In the genomic region with DNA sequence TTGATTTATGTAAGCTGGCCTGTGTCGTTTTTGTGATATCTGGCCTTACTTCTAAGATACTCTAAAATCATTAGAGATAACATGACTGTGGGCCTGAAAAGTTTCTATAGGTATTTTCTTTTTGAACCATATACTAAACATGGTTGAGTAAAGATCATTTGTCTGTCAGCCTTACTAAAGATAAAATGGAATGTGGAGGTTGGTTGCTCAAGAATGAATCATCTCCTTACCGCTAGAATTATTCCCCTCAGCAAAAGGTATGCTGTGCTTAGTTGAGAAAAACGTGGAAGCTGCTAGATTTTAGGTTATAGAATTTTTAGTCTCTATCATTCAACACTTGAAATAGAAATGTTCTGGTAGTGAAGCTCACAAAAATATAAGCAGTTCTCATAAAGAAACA, we compare ENCODE assay signal across 16 cellular contexts.
A peak's percentile ranks its signal among the peaks of the same experiment; 100 is the strongest.
DNase-seq lines count a peak whose midpoint lies in the region; ATAC-seq, FAIRE-seq and TF ChIP-seq lines count a peak whose summit lies in the region.
"Had no signal": no experiment of that assay in that cellular context is flagged by ENCODE, and none has a peak within 500 bp of the region (broad histone marks: within the 10 kb centered on the region; RNA-seq: fewer than 3 reads in every experiment).

No MANE protein-coding gene starts in this region.

- no peak for TF ChIP-seq RAD21 in GM12878 (IDR thresholded peaks at IDR 0.05; ENCODE audit: insufficient read depth, low read depth, low read length)

- peaks cover 6% of the 10 kb centered on the region for H3K4me1 Mint-ChIP-seq in T-helper 2 cell treated with Interferon-gamma antibody and Interleukin-4, amounts not matched to agents 5 μg/mL and 100 μg/mL, for 36 hours (ENCODE audit: low read depth)
- peaks cover 19% of the 10 kb centered on the region for H3K4me1 Mint-ChIP-seq in nephron progenitor cell
- H3K4me1 Mint-ChIP-seq: activated naive CD4-positive, alpha-beta T cell treated with anti-CD3 and anti-CD28 coated beads, Interleukin-2, amount 50 U/mL, for 24 hours had no signal

- H3K36me3 ChIP-seq in GM12878 (ENCODE audit: control insufficient read depth in 2 of 2, insufficient read depth in 2 of 2, low read length in 1 of 2) (no peaks in the 10 kb centered on the region), left lung (no peaks in the 10 kb centered on the region)

- H3K27me3 ChIP-seq in GM12878 (replicated peaks in 1 of 2; ENCODE audit: control insufficient read depth in 2 of 2, insufficient read depth in 2 of 2, low read length in 1 of 2) = no peaks in the 10 kb centered on the region
- H3K27me3 ChIP-seq in left lung = no peaks in the 10 kb centered on the region

- RAD21 ChIA-PET in GM12878 (lab: Charles Lee; ENCODE audit: unreplicated experiment) = interaction anchor here (0.8 to 1.2 kb wide), 3 partner anchors 48 to 105 kb away, joined by 3 to 4 read pairs (median 3); no protein-coding TSS in a partner anchor

- no peak for ATAC-seq in GM12878
- ATAC-seq in left lung = no peak
- no peak for ATAC-seq in HG03025 (IDR thresholded peaks at IDR 0.05; ENCODE audit: low FRiP score, unreplicated experiment)
- ATAC-seq: GM23338; stimulated activated naive CD8-positive, alpha-beta T cell treated with anti-CD3 and anti-CD28 coated beads, Interleukin-15, Interleukin-2, amounts not matched to agents 100 U/mL and 50 U/mL, for 24 hours had no signal

- in situ Hi-C loops in ACHN (cut with HindIII; ENCODE audit: low pct_ligation_motif_present, low pct_unique_long_range_greater_than_20kb, low sequenced_read_pairs) = no loop called here
- in situ Hi-C loops in GM12878 (cut with MboI) = no loop called here

- peak; percentile 10 for DNase-seq in ACHN
- peak; percentile 29 for DNase-seq in LHCN-M2 (ENCODE audit: low read depth)
- DNase-seq in GM12878 (ENCODE audit: low read depth, low spot score) = no peak
- DNase-seq in left lung = no peak
- DNase-seq in T-helper 2 cell treated with Interferon-gamma antibody and Interleukin-4, amounts not matched to agents 5 μg/mL and 100 μg/mL, for 36 hours (ENCODE audit: low spot score) = no peak
- DNase-seq in GM19238 (ENCODE audit: insufficient read length, low spot score) = no peak
- DNase-seq in nephron progenitor cell = no peak
- DNase-seq: activated CD4-positive, alpha-beta memory T cell treated with anti-CD3 and anti-CD28 coated beads for 36 hours; NCI-H2227 treated with DMSO at 0.1 percent for 48 hours; stimulated activated CD4-positive, alpha-beta T cell treated with anti-CD3 and anti-CD28 coated beads, Interleukin-2, amount 100 ng/mL, for 24 hours; stimulated activated naive CD8-positive, alpha-beta T cell treated with anti-CD3 and anti-CD28 coated beads, Interleukin-15, Interleukin-2, amounts not matched to agents 100 U/mL and 50 U/mL, for 24 hours had no signal

- POLR2A ChIA-PET in GM12878 (lab: Charles Lee) = interaction anchor here (1.4 to 1.6 kb wide), 2 partner anchors 17 to 48 kb away, joined by 4 read pairs; no protein-coding TSS in a partner anchor

- H3K27ac Mint-ChIP-seq in T-helper 2 cell treated with Interferon-gamma antibody and Interleukin-4, amounts not matched to agents 5 μg/mL and 100 μg/mL, for 36 hours = no peak overlapping the region
- no peak overlapping the region for H3K27ac Mint-ChIP-seq in nephron progenitor cell
- H3K27ac Mint-ChIP-seq: activated CD4-positive, alpha-beta memory T cell treated with anti-CD3 and anti-CD28 coated beads for 36 hours; activated naive CD4-positive, alpha-beta T cell treated with anti-CD3 and anti-CD28 coated beads, Interleukin-2, amount 50 U/mL, for 24 hours; GM23338 had no signal

- H3K27ac ChIP-seq in GM12878 (ENCODE audit: control insufficient read depth, insufficient read depth) = no peak overlapping the region
- H3K27ac ChIP-seq in left lung = peak overlapping the region; percentile 24 to 39
- H3K27ac ChIP-seq: KMS-11 had no signal

- no peak overlapping the region for H3K4me2 ChIP-seq in GM12878 (ENCODE audit: control insufficient read depth, insufficient read depth)
- H3K4me2 ChIP-seq: GM23338, KMS-11 had no signal

- H3K27me3 Mint-ChIP-seq in T-helper 2 cell treated with Interferon-gamma antibody and Interleukin-4, amounts not matched to agents 5 μg/mL and 100 μg/mL, for 36 hours (ENCODE audit: low read depth) = no peaks in the 10 kb centered on the region
- H3K27me3 Mint-ChIP-seq in nephron progenitor cell (ENCODE audit: low read depth, poor library complexity) = no peaks in the 10 kb centered on the region
- H3K27me3 Mint-ChIP-seq: activated CD4-positive, alpha-beta memory T cell treated with anti-CD3 and anti-CD28 coated beads for 36 hours had no signal

- CTCF ChIA-PET in GM12878 (lab: Yijun Ruan, JAX) = interaction anchor here (0.7 to 1.4 kb wide), 4 partner anchors 12 to 79 kb away, joined by 3 to 5 read pairs (median 4); no protein-coding TSS in a partner anchor

- SMC1A ChIA-PET in GM12878 (lab: Charles Lee; ENCODE audit: uncharacterized antibody, unreplicated experiment) = interaction anchor here (0.7 to 3.3 kb wide), 6 partner anchors 11 to 252 kb away, joined by 3 to 27 read pairs (median 6); no protein-coding TSS in a partner anchor

- H3K9me3 Mint-ChIP-seq in T-helper 2 cell treated with Interferon-gamma antibody and Interleukin-4, amounts not matched to agents 5 μg/mL and 100 μg/mL, for 36 hours = peaks cover 10% of the 10 kb centered on the region
- H3K9me3 Mint-ChIP-seq in nephron progenitor cell = peaks cover 25% of the 10 kb centered on the region
- H3K9me3 Mint-ChIP-seq: GM23338 had no signal

- H3K4me3 ChIP-seq in GM12878 (no peak overlapping the region), left lung (no peak overlapping the region)
- H3K4me3 ChIP-seq: GM23338 had no signal

- 21% methylated on average over 3 of the region's 3 CpGs for WGBS in GM12878 (ENCODE audit: insufficient coverage, insufficient replicate concordance, low lambda C conversion rate, missing lambda C conversion rate)

- no peak for TF ChIP-seq EP300 in GM12878 (IDR thresholded peaks at IDR 0.05; ENCODE audit: borderline replicate concordance in 1 of 2, control insufficient read depth in 1 of 2, low read depth in 2 of 2, low read length in 2 of 2)

- intact Hi-C loops in GM12878 (cut with micrococcal nuclease; ENCODE audit: unreplicated experiment) = no loop called here
- intact Hi-C loops in left lung (cut with DNase I) = no loop called here

- no peak overlapping the region for H3K9ac ChIP-seq in GM12878 (ENCODE audit: control insufficient read depth, insufficient read depth, low read length)
- H3K9ac ChIP-seq: KMS-11 had no signal

- TF ChIP-seq POLR2A in GM12878 (IDR thresholded peaks at IDR 0.05; ENCODE audit: low read depth, low read length) = no peak

- no peaks in the 10 kb centered on the region for H3K9me3 ChIP-seq in GM12878 (replicated peaks; ENCODE audit: control insufficient read depth, insufficient read depth, low read length)
- H3K9me3 ChIP-seq in left lung = peaks cover 0 to 4% of the 10 kb centered on the region in 2 donors

- H3K4me3 Mint-ChIP-seq in T-helper 2 cell treated with Interferon-gamma antibody and Interleukin-4, amounts not matched to agents 5 μg/mL and 100 μg/mL, for 36 hours = no peak overlapping the region
- H3K4me3 Mint-ChIP-seq in nephron progenitor cell = no peak overlapping the region
- H3K4me3 Mint-ChIP-seq: activated CD4-positive, alpha-beta memory T cell treated with anti-CD3 and anti-CD28 coated beads for 36 hours; activated naive CD4-positive, alpha-beta T cell treated with anti-CD3 and anti-CD28 coated beads, Interleukin-2, amount 50 U/mL, for 24 hours; GM23338; neural crest cell had no signal

- no peaks in the 10 kb centered on the region for H4K20me1 ChIP-seq in GM12878 (ENCODE audit: control insufficient read depth, insufficient read depth)

- no peak for FAIRE-seq in GM12878 (lab: Jason Lieb, UNC)

- TF ChIP-seq CTCF in GM12878 (IDR thresholded peaks at IDR 0.05 in 2 of 3, conservative IDR thresholded peaks at IDR 0.05 in 1 of 3; ENCODE audit: control insufficient read depth in 2 of 3, extremely low read depth in 1 of 3, insufficient read depth in 1 of 3, low read depth in 3 of 3, low read length in 3 of 3) = no peak
- TF ChIP-seq CTCF in left lung (IDR thresholded peaks at IDR 0.05) = no peak
- no peak for TF ChIP-seq CTCF in nephron progenitor cell (IDR thresholded peaks at IDR 0.05)

- H3K36me3 Mint-ChIP-seq in T-helper 2 cell treated with Interferon-gamma antibody and Interleukin-4, amounts not matched to agents 5 μg/mL and 100 μg/mL, for 36 hours (ENCODE audit: low read depth) = no peaks in the 10 kb centered on the region
- H3K36me3 Mint-ChIP-seq in nephron progenitor cell (ENCODE audit: low read depth) = no peaks in the 10 kb centered on the region
- H3K36me3 Mint-ChIP-seq: activated CD4-positive, alpha-beta memory T cell treated with anti-CD3 and anti-CD28 coated beads for 36 hours; activated naive CD4-positive, alpha-beta T cell treated with anti-CD3 and anti-CD28 coated beads, Interleukin-2, amount 50 U/mL, for 24 hours had no signal

- H3K4me1 ChIP-seq in GM12878 (ENCODE audit: control insufficient read depth, insufficient read depth, low read length) = peaks cover 4% of the 10 kb centered on the region; the same call in 1 of the 2 replicates
- peaks cover 7% of the 10 kb centered on the region in 2 donors for H3K4me1 ChIP-seq in left lung

- no TSS peak for BruUV-seq in GM12878 (replicated peaks; lab: Mats Ljungman, UMichigan)

- no peak overlapping the region for H2AFZ ChIP-seq in GM12878 (ENCODE audit: control insufficient read depth, low read depth, low read length)

- H3K79me2 ChIP-seq in GM12878 (ENCODE audit: control insufficient read depth, insufficient read depth, low read length) = no peaks in the 10 kb centered on the region

TF ChIP-seq in GM12878, 131 proteins besides CTCF, POLR2A, EP300 and RAD21:
- TF ChIP-seq MTA3 (IDR thresholded peaks at IDR 0.05; ENCODE audit: borderline replicate concordance, low read length) (no peak), POLR2AphosphoS5 (IDR thresholded peaks at IDR 0.05; ENCODE audit: low read length) (no peak), CBX5 (IDR thresholded peaks at IDR 0.05; ENCODE audit: low read depth) (no peak), SREBF2 (IDR thresholded peaks at IDR 0.05; ENCODE audit: low read length) (no peak), KAT2A (conservative IDR thresholded peaks at IDR 0.05; ENCODE audit: control insufficient read depth, low read depth, low read length) (no peak), RUNX3 (IDR thresholded peaks at IDR 0.05; ENCODE audit: low read length) (peak; percentile 19; the same call in 1 of the 2 replicates)
TF ChIP-seq in GM12878: peak in this region for 1.

Comparison
In these comparisons a context has a peak if more than half of its experiments do, and no peak if none do; other contexts are left out.
1. DNase-seq: peak in ACHN (single experiment) and LHCN-M2 (single experiment); none in GM12878 (single experiment), left lung (0 of 2), T-helper 2 cell treated with Interferon-gamma antibody and Interleukin-4, amounts not matched to agents 5 μg/mL and 100 μg/mL, for 36 hours (single experiment), GM19238 (single experiment) and nephron progenitor cell (single experiment).